8 cellular contexts compared by ENCODE assay signal in genomic region chr2:235493775-235494715, GRCh38. TPM values are rescaled to one million over a fixed set of nuclear protein-coding genes. Genes with fewer than 3 reads are reported as not detected.
DNase-seq lines count a peak whose midpoint lies in the region; ATAC-seq, FAIRE-seq and TF ChIP-seq lines count a peak whose summit lies in the region.

AGAP1 (plus strand) TSS chr2:235494043.

- POLR2A ChIA-PET in HCT116 (lab: Charles Lee), result no interaction called here

- peak within 1 kb of the TSS; percentile 72 to 83 for H3K4me3 ChIP-seq in HCT116 (replicated peaks in 1 of 2; ENCODE audit: low read depth in 1 of 2, low read length in 2 of 2)

- no peaks in the 10 kb centered on the region for H3K27me3 ChIP-seq in HCT116 (ENCODE audit: insufficient read depth, low read length)

- H3K9ac ChIP-seq in HCT116 (ENCODE audit: low read length), result peak within 1 kb of the TSS; percentile 78

- CTCF ChIA-PET in HCT116 (lab: Charles Lee), result no interaction called here

- peak within 1 kb of the TSS; percentile 87; the same call in 1 of the 2 replicates for H3K27ac ChIP-seq in HCT116 (ENCODE audit: low read depth, low read length)

- H3K36me3 ChIP-seq in HCT116 (ENCODE audit: control insufficient read depth in 1 of 2, insufficient read depth in 2 of 2, low read length in 2 of 2), result no peaks in the 10 kb centered on the region

- DNase-seq in D721Med (ENCODE audit: insufficient read length, low spot score) (peak; percentile 74), HCT116 (ENCODE audit: low read depth, low spot score) (peak; percentile 46), NCI-H345 (lab: John Stamatoyannopoulos, UW) (peak; percentile 90), germinal center (ENCODE audit: low spot score) (peak; percentile 44), nephron progenitor cell (peak; percentile 91)
- no peak for DNase-seq in activated T-helper 2 cell treated with anti-CD3 and anti-CD28 coated beads, Interferon-gamma antibody, Interleukin-2, Interleukin-4, amounts not matched to agents 10 μg/mL and 5 μg/mL and 100 μg/mL, durations not matched to agents 14 hours and 24 hours and 36 hours (ENCODE audit: low spot score)
- DNase-seq in effector CD4-positive, alpha-beta T cell, result no peak

- BruUV-seq in HCT116 (replicated peaks; lab: Mats Ljungman, UMichigan), result no TSS peak

- no peaks in the 10 kb centered on the region for H3K9me3 ChIP-seq in HCT116 (ENCODE audit: control insufficient read depth in 1 of 2, insufficient read depth in 1 of 2, low read depth in 1 of 2, low read length in 2 of 2)

- H3K4me3 Mint-ChIP-seq in activated T-helper 2 cell treated with anti-CD3 and anti-CD28 coated beads, Interferon-gamma antibody, Interleukin-2, Interleukin-4, amounts not matched to agents 10 μg/mL and 5 μg/mL and 100 μg/mL, durations not matched to agents 14 hours and 24 hours and 36 hours (ENCODE audit: low read depth), result peak within 1 kb of the TSS; percentile 84
- peak within 1 kb of the TSS; percentile 98 for H3K4me3 Mint-ChIP-seq in nephron progenitor cell

- peak within 1 kb of the TSS; percentile 85 for H3K4me2 ChIP-seq in HCT116 (ENCODE audit: low read length)

- no peak for FAIRE-seq in D721Med (lab: Jason Lieb, UNC)

- peaks cover 10 to 37% of the 10 kb centered on the region in 2 experiments for H3K4me1 ChIP-seq in HCT116 (ENCODE audit: control insufficient read depth in 1 of 2, insufficient read depth in 2 of 2, low read length in 2 of 2)

- no peaks in the 10 kb centered on the region for H3K9me2 ChIP-seq in HCT116 (ENCODE audit: insufficient read depth)

- RAD21 ChIA-PET in HCT116 (lab: Charles Lee; ENCODE audit: low non-redundant PET in 1 of 2, low total read pairs in 2 of 2, uncharacterized antibody in 2 of 2, unreplicated experiment in 2 of 2), result no interaction called here

- peaks cover 13% of the 10 kb centered on the region; the same call in 1 of the 2 replicates for H4K20me1 ChIP-seq in HCT116 (ENCODE audit: insufficient read depth)

- no peaks in the 10 kb centered on the region for H3K9me3 Mint-ChIP-seq in activated T-helper 2 cell treated with anti-CD3 and anti-CD28 coated beads, Interferon-gamma antibody, Interleukin-2, Interleukin-4, amounts not matched to agents 10 μg/mL and 5 μg/mL and 100 μg/mL, durations not matched to agents 14 hours and 24 hours and 36 hours
- H3K9me3 Mint-ChIP-seq in nephron progenitor cell, result peaks cover 25% of the 10 kb centered on the region

- peaks cover 45% of the 10 kb centered on the region for H3K79me2 ChIP-seq in HCT116 (ENCODE audit: insufficient read depth, low read length)

- peak; percentile 76 for TF ChIP-seq POLR2A in HCT116 (IDR thresholded peaks at IDR 0.05; ENCODE audit: borderline replicate concordance, extremely low read depth, insufficient read depth, insufficient read length)

- peaks cover 2% of the 10 kb centered on the region for H3K4me1 Mint-ChIP-seq in activated T-helper 2 cell treated with anti-CD3 and anti-CD28 coated beads, Interferon-gamma antibody, Interleukin-2, Interleukin-4, amounts not matched to agents 10 μg/mL and 5 μg/mL and 100 μg/mL, durations not matched to agents 14 hours and 24 hours and 36 hours (ENCODE audit: low read depth)
- peaks cover 51% of the 10 kb centered on the region for H3K4me1 Mint-ChIP-seq in nephron progenitor cell

- no peak within 1 kb of the TSS for H3K27ac Mint-ChIP-seq in activated T-helper 2 cell treated with anti-CD3 and anti-CD28 coated beads, Interferon-gamma antibody, Interleukin-2, Interleukin-4, amounts not matched to agents 10 μg/mL and 5 μg/mL and 100 μg/mL, durations not matched to agents 14 hours and 24 hours and 36 hours
- H3K27ac Mint-ChIP-seq in nephron progenitor cell, result peak within 1 kb of the TSS; percentile 55

- intact Hi-C loops in HCT116 (cut with micrococcal nuclease), result no loop called here
- intact Hi-C loops in activated T-helper 2 cell treated with anti-CD3 and anti-CD28 coated beads, Interferon-gamma antibody, Interleukin-2, Interleukin-4, amounts not matched to agents 10 μg/mL and 5 μg/mL and 100 μg/mL, durations not matched to agents 14 hours and 24 hours and 36 hours (cut with micrococcal nuclease), result loop anchor here (5.0 to 10.0 kb wide), 2 partner anchors 171 to 673 kb away; partner anchors contain the start of gene GBX2

- TF ChIP-seq CTCF in D721Med (IDR thresholded peaks at IDR 0.05; ENCODE audit: insufficient read depth, missing control alignments), result no peak
- no peak for TF ChIP-seq CTCF in HCT116 (IDR thresholded peaks at IDR 0.05 in 2 of 3, conservative IDR thresholded peaks at IDR 0.05 in 1 of 3; ENCODE audit: borderline replicate concordance in 1 of 3, insufficient read depth in 1 of 3, low read depth in 2 of 3, low read length in 2 of 3)
- no peak for TF ChIP-seq CTCF in nephron progenitor cell (IDR thresholded peaks at IDR 0.05)

- H2AFZ ChIP-seq in HCT116 (ENCODE audit: low read depth, low read length, poor library complexity, severe bottlenecking), result peak within 1 kb of the TSS; percentile 65

- no peaks in the 10 kb centered on the region for H3K36me3 Mint-ChIP-seq in activated T-helper 2 cell treated with anti-CD3 and anti-CD28 coated beads, Interferon-gamma antibody, Interleukin-2, Interleukin-4, amounts not matched to agents 10 μg/mL and 5 μg/mL and 100 μg/mL, durations not matched to agents 14 hours and 24 hours and 36 hours (ENCODE audit: low read depth)
- H3K36me3 Mint-ChIP-seq in nephron progenitor cell (ENCODE audit: low read depth), result no peaks in the 10 kb centered on the region

- H3K27me3 Mint-ChIP-seq in activated T-helper 2 cell treated with anti-CD3 and anti-CD28 coated beads, Interferon-gamma antibody, Interleukin-2, Interleukin-4, amounts not matched to agents 10 μg/mL and 5 μg/mL and 100 μg/mL, durations not matched to agents 14 hours and 24 hours and 36 hours (ENCODE audit: low read depth), result peaks cover 53% of the 10 kb centered on the region
- H3K27me3 Mint-ChIP-seq in nephron progenitor cell (ENCODE audit: low read depth, poor library complexity), result peaks cover 22% of the 10 kb centered on the region

- no peak for TF ChIP-seq RAD21 in HCT116 (IDR thresholded peaks at IDR 0.05; ENCODE audit: low read depth)

- ATAC-seq in HCT116, result peak; percentile 91
- no peak for ATAC-seq in GM18868 (IDR thresholded peaks at IDR 0.05; ENCODE audit: unreplicated experiment)

TF ChIP-seq in HCT116, 20 proteins besides CTCF, POLR2A, EP300 and RAD21:
- TF ChIP-seq EGR1 (IDR thresholded peaks at IDR 0.05; ENCODE audit: low read depth) (peak; percentile 25; the same call in 1 of the 2 replicates), POLR2AphosphoS5 (IDR thresholded peaks at IDR 0.05; ENCODE audit: low read depth, low read length) (peak; percentile 67), SIN3A (IDR thresholded peaks at IDR 0.05; ENCODE audit: low read depth) (no peak; the same call in 1 of the 2 replicates), ZFX (IDR thresholded peaks at IDR 0.05) (peak; percentile 31; the same call in 1 of the 2 replicates), YY1 (IDR thresholded peaks at IDR 0.05; ENCODE audit: extremely low read depth, insufficient replicate concordance, low read depth, low read length) (peak; percentile 72)
- TF ChIP-seq, protein P1, sequence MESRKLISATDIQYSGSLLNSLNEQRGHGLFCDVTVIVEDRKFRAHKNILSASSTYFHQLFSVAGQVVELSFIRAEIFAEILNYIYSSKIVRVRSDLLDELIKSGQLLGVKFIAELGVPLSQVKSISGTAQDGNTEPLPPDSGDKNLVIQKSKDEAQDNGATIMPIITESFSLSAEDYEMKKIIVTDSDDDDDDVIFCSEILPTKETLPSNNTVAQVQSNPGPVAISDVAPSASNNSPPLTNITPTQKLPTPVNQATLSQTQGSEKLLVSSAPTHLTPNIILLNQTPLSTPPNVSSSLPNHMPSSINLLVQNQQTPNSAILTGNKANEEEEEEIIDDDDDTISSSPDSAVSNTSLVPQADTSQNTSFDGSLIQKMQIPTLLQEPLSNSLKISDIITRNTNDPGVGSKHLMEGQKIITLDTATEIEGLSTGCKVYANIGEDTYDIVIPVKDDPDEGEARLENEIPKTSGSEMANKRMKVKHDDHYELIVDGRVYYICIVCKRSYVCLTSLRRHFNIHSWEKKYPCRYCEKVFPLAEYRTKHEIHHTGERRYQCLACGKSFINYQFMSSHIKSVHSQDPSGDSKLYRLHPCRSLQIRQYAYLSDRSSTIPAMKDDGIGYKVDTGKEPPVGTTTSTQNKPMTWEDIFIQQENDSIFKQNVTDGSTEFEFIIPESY (IDR thresholded peaks at IDR 0.05; ENCODE audit: extremely low read depth, insufficient replicate concordance, low read length), result peak; percentile 28

RNA-seq across cellular contexts. Expression of gene AGAP1, which starts in this region (rescaled TPM):
- total RNA-seq in HCT116 (2021; ENCODE audit: unreplicated experiment), result 43.8 TPM
- polyA plus RNA-seq in HCT116 (2012), result 24.8 and 28.5 TPM in 2 replicates
- 1.8 and 2.2 TPM in 2 replicates for total RNA-seq in activated T-helper 2 cell treated with anti-CD3 and anti-CD28 coated beads, Interferon-gamma antibody, Interleukin-2, Interleukin-4, amounts not matched to agents 10 μg/mL and 5 μg/mL and 100 μg/mL, durations not matched to agents 14 hours and 24 hours and 36 hours

Comparison
In these comparisons a context has a peak if more than half of its experiments do, and no peak if none do; other contexts are left out.
1. RNA of gene AGAP1 (total RNA-seq): 43.8 TPM in HCT116 (single experiment); 1.8 to 2.2 TPM in activated T-helper 2 cell treated with anti-CD3 and anti-CD28 coated beads, Interferon-gamma antibody, Interleukin-2, Interleukin-4, amounts not matched to agents 10 μg/mL and 5 μg/mL and 100 μg/mL, durations not matched to agents 14 hours and 24 hours and 36 hours; every median in the first group is over 10 times any median in the second.
2. DNase-seq: peak in D721Med (single experiment), HCT116 (single experiment), NCI-H345 (single experiment), germinal center (single experiment) and nephron progenitor cell (single experiment); none in activated T-helper 2 cell treated with anti-CD3 and anti-CD28 coated beads, Interferon-gamma antibody, Interleukin-2, Interleukin-4, amounts not matched to agents 10 μg/mL and 5 μg/mL and 100 μg/mL, durations not matched to agents 14 hours and 24 hours and 36 hours (single experiment) and effector CD4-positive, alpha-beta T cell (single experiment).